ENCODE assay signal across 26 cellular contexts in genomic region chr7:104011829-104012228, GRCh38. TPM values are rescaled to one million over a fixed set of nuclear protein-coding genes. Genes with fewer than 3 reads are reported as not detected.
DNase-seq lines count a peak whose midpoint lies in the region; ATAC-seq, FAIRE-seq and TF ChIP-seq lines count a peak whose summit lies in the region.
"Had no signal": no experiment of that assay in that cellular context is flagged by ENCODE, and none has a peak within 500 bp of the region (broad histone marks: within the 10 kb centered on the region; RNA-seq: fewer than 3 reads in every experiment).

No MANE protein-coding gene starts in this region.

- H3K79me2 ChIP-seq in GM23338 (replicated peaks; ENCODE audit: insufficient read depth) (no peaks in the 10 kb centered on the region), neural cell (replicated peaks; ENCODE audit: insufficient read depth, low read length) (no peaks in the 10 kb centered on the region)

- TF ChIP-seq RAD21 in neural cell (conservative IDR thresholded peaks at IDR 0.05): no peak

- no peaks in the 10 kb centered on the region for H3K4me1 ChIP-seq in GM23338 (ENCODE audit: insufficient read depth)
- H3K4me1 ChIP-seq: BE2C, BLaER1 had no signal

- H3K4me2 ChIP-seq in GM23338 (no peak overlapping the region), neural cell (ENCODE audit: low read length) (no peak overlapping the region)
- H3K4me2 ChIP-seq: BLaER1 had no signal

- H3K4me1 Mint-ChIP-seq in GM23338 (no peaks in the 10 kb centered on the region), progenitor cell of endocrine pancreas (ENCODE audit: low read depth) (peaks cover 8% of the 10 kb centered on the region)
- H3K4me1 Mint-ChIP-seq in activated T-cell treated with anti-CD3 and anti-CD28 coated beads, Interleukin-2, amount 50 U/mL, for 4 hours (ENCODE audit: low read depth): no peaks in the 10 kb centered on the region
- H3K4me1 Mint-ChIP-seq: CD14-positive monocyte; CD4-positive, alpha-beta memory T cell; CD4-positive, CD25-positive, alpha-beta regulatory T cell; CD8-positive, alpha-beta memory T cell had no signal

- no peak for ATAC-seq in GM23338
- ATAC-seq in activated T-cell treated with anti-CD3 and anti-CD28 coated beads, Interleukin-2, amount 50 U/mL, for 4 hours: no peak
- ATAC-seq: GM12878 had no signal

- H2AFZ ChIP-seq in GM23338 (peak overlapping the region; percentile 35; the same call in 1 of the 2 replicates), neural cell (ENCODE audit: low read depth, low read length) (no peak overlapping the region)

- H3K27ac Mint-ChIP-seq in GM23338: no peak overlapping the region
- H3K27ac Mint-ChIP-seq in progenitor cell of endocrine pancreas: no peak overlapping the region
- H3K27ac Mint-ChIP-seq: CD14-positive monocyte; CD4-positive, CD25-positive, alpha-beta regulatory T cell; CD8-positive, alpha-beta memory T cell had no signal

- H3K27me3 ChIP-seq in GM23338 (ENCODE audit: insufficient read depth) (no peaks in the 10 kb centered on the region), neural cell (ENCODE audit: insufficient read depth, low read depth, low read length) (no peaks in the 10 kb centered on the region)
- H3K27me3 ChIP-seq: BE2C, BLaER1 had no signal

- no peaks in the 10 kb centered on the region for H3K9me3 ChIP-seq in neural cell (ENCODE audit: low read length)
- H3K9me3 ChIP-seq: BE2C, BLaER1 had no signal

- no peak overlapping the region for H3K9ac ChIP-seq in neural cell (ENCODE audit: low read length)
- H3K9ac ChIP-seq: BLaER1 had no signal

- peak; percentile 26 for FAIRE-seq in GM18507 (lab: Jason Lieb, UNC)
- FAIRE-seq: GM12878, GM12892, GM19239 had no signal

- H3K9me3 Mint-ChIP-seq in GM23338 (no peaks in the 10 kb centered on the region), progenitor cell of endocrine pancreas (ENCODE audit: low read depth) (no peaks in the 10 kb centered on the region)
- H3K9me3 Mint-ChIP-seq in activated T-cell treated with anti-CD3 and anti-CD28 coated beads, Interleukin-2, amount 50 U/mL, for 4 hours: no peaks in the 10 kb centered on the region
- H3K9me3 Mint-ChIP-seq: CD4-positive, alpha-beta memory T cell had no signal

- H3F3A ChIP-seq in GM23338 (replicated peaks; ENCODE audit: low read depth): no peaks in the 10 kb centered on the region
- no peaks in the 10 kb centered on the region for H3F3A ChIP-seq in neural cell (ENCODE audit: insufficient read depth, low read length, poor library complexity, severe bottlenecking)

- H3K27ac ChIP-seq in GM23338 (ENCODE audit: low read depth) (no peak overlapping the region), neural cell (ENCODE audit: low read length) (peak overlapping the region; percentile 41)
- H3K27ac ChIP-seq: BLaER1 had no signal

- H3K4me3 ChIP-seq in GM23338: no peak overlapping the region
- H3K4me3 ChIP-seq in neural cell (ENCODE audit: low read length): no peak overlapping the region
- H3K4me3 ChIP-seq: BLaER1, GM12878 had no signal

- H3K9me2 ChIP-seq in GM23338 (ENCODE audit: insufficient read depth): no peaks in the 10 kb centered on the region
- H3K9me2 ChIP-seq in neural cell (ENCODE audit: insufficient read depth, low read length): no peaks in the 10 kb centered on the region

- TF ChIP-seq CTCF in GM23338 (conservative IDR thresholded peaks at IDR 0.05; ENCODE audit: low read depth in 2 of 2) (no peak), neural cell (IDR thresholded peaks at IDR 0.05; ENCODE audit: poor library complexity, severe bottlenecking) (no peak), progenitor cell of endocrine pancreas (IDR thresholded peaks at IDR 0.05; ENCODE audit: unreplicated experiment) (no peak)

- peak; percentile 75 for TF ChIP-seq EP300 in neural cell (conservative IDR thresholded peaks at IDR 0.05; ENCODE audit: poor library complexity, severe bottlenecking)

- no peak overlapping the region for H3K4me3 Mint-ChIP-seq in GM23338
- no peak overlapping the region for H3K4me3 Mint-ChIP-seq in progenitor cell of endocrine pancreas (ENCODE audit: low read depth)
- no peak overlapping the region for H3K4me3 Mint-ChIP-seq in activated T-cell treated with anti-CD3 and anti-CD28 coated beads, Interleukin-2, amount 50 U/mL, for 4 hours
- H3K4me3 Mint-ChIP-seq: CD14-positive monocyte; CD4-positive, alpha-beta memory T cell; CD8-positive, alpha-beta memory T cell had no signal

- no peaks in the 10 kb centered on the region for H3K36me3 Mint-ChIP-seq in GM23338 (ENCODE audit: low read depth)
- H3K36me3 Mint-ChIP-seq in progenitor cell of endocrine pancreas (ENCODE audit: insufficient read depth): no peaks in the 10 kb centered on the region
- no peaks in the 10 kb centered on the region for H3K36me3 Mint-ChIP-seq in activated T-cell treated with anti-CD3 and anti-CD28 coated beads, Interleukin-2, amount 50 U/mL, for 4 hours (ENCODE audit: insufficient read depth)
- H3K36me3 Mint-ChIP-seq: CD14-positive monocyte; CD4-positive, alpha-beta memory T cell; CD8-positive, alpha-beta memory T cell had no signal

- no peak for DNase-seq in GM18507 (ENCODE audit: extremely low spot score, insufficient read length, low read depth)
- no peak for DNase-seq in GM23338 (ENCODE audit: low spot score)
- DNase-seq in progenitor cell of endocrine pancreas (ENCODE audit: low spot score, unreplicated experiment): no peak
- no peak for DNase-seq in activated T-cell treated with anti-CD3 and anti-CD28 coated beads, Interleukin-2, amount 50 U/mL, for 4 hours
- DNase-seq: 8988T; ACHN; BE2C; C1 segment of cervical spinal cord; CD4-positive, alpha-beta memory T cell; CD4-positive, CD25-positive, alpha-beta regulatory T cell; CD8-positive, alpha-beta memory T cell; COR-L47; DMS 273 treated with DMSO at 0.1 percent for 48 hours; DMS153; DMS53; DMS79; DND-41; EL; GDM1 had no signal

- H3K27me3 Mint-ChIP-seq in GM23338 (ENCODE audit: insufficient read depth, low read depth, poor library complexity): no peaks in the 10 kb centered on the region
- no peaks in the 10 kb centered on the region for H3K27me3 Mint-ChIP-seq in progenitor cell of endocrine pancreas
- H3K27me3 Mint-ChIP-seq in activated T-cell treated with anti-CD3 and anti-CD28 coated beads, Interleukin-2, amount 50 U/mL, for 4 hours (ENCODE audit: low read depth): peaks cover 9% of the 10 kb centered on the region

- H4K20me1 ChIP-seq in GM23338 (replicated peaks; ENCODE audit: insufficient read depth) (no peaks in the 10 kb centered on the region), neural cell (ENCODE audit: insufficient read depth) (no peaks in the 10 kb centered on the region)
- H4K20me1 ChIP-seq: BLaER1 had no signal

- no peaks in the 10 kb centered on the region for H3K36me3 ChIP-seq in GM23338 (ENCODE audit: insufficient read depth)
- no peaks in the 10 kb centered on the region for H3K36me3 ChIP-seq in neural cell (ENCODE audit: insufficient read depth, low read length)
- H3K36me3 ChIP-seq: BE2C, BLaER1 had no signal

TF ChIP-seq in GM23338, 12 proteins besides CTCF, POLR2A, EP300 and RAD21 (continues in another document):
- TF ChIP-seq ETS1 (IDR thresholded peaks at IDR 0.05) (no peak), NANOG (IDR thresholded peaks at IDR 0.05; ENCODE audit: borderline replicate concordance) (no peak), POLR2AphosphoS5 (IDR thresholded peaks at IDR 0.05; ENCODE audit: low read depth) (no peak), STAT1 (IDR thresholded peaks at IDR 0.05; ENCODE audit: unreplicated experiment) (no peak), CREB1 (CRISPR knock-in tag; IDR thresholded peaks at IDR 0.05; ENCODE audit: low read depth) (no peak)

TF ChIP-seq in neural cell, 6 proteins besides CTCF, POLR2A, EP300 and RAD21:
- TF ChIP-seq POLR2AphosphoS5 (IDR thresholded peaks at IDR 0.05): peak; percentile 52
- TF ChIP-seq SMC3 (conservative IDR thresholded peaks at IDR 0.05; ENCODE audit: poor library complexity): no peak

RNA-seq across cellular contexts. Expression of gene RELN, which starts 22.4 kb away (rescaled TPM):
- 0.19 and 0.76 TPM in 2 replicates for total RNA-seq in GM23338 (2014; rRNA removed; shearing (Covaris generic))
- 0.10 and 0.26 TPM in 2 replicates for polyA plus RNA-seq in GM23338 (2016; fragmentation: Nextera tagmentation; extraction: Ambion mirVana)
- 169 and 178 TPM in 2 replicates for polyA plus RNA-seq in neural cell
- polyA minus RNA-seq in neural cell: 379 and 463 TPM in 2 replicates
- 5.4 and 6.9 TPM in 2 replicates for total RNA-seq in progenitor cell of endocrine pancreas
- under 1 TPM; 0.15 to 0.24 (median 0.22) TPM for total RNA-seq in activated T-cell treated with anti-CD3 and anti-CD28 coated beads, Interleukin-2, amount 50 U/mL, for 4 hours
- total RNA-seq: A673; CD4-positive, alpha-beta memory T cell; CD4-positive, CD25-positive, alpha-beta regulatory T cell; CD8-positive, alpha-beta memory T cell had no signal
- polyA plus RNA-seq: CD14-positive monocyte; CD4-positive, alpha-beta memory T cell; CD4-positive, CD25-positive, alpha-beta regulatory T cell; CD8-positive, alpha-beta memory T cell; GM12878 had no signal
